Comparison of ENCODE assay signal across 9 cellular contexts in the genomic region with DNA sequence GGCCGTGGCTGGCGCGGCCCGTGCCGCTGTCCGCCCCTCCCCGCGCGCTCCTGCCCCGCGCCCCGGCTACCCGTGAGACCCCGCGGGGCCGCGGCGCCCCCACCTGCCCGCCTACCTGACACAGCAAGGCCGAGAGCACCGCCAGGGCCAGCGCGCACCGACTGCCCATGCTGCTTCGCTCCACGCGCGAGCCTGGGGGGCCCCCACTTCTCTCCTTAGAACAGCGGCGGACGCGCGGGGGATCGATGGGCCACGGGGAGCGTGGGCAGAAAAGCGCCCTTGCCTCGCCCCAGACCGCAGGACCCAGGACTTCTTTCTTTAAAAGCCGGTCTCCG. TPM values are rescaled to one million over a fixed set of nuclear protein-coding genes. Genes with fewer than 3 reads are reported as not detected.
DNase-seq lines count a peak whose midpoint lies in the region; ATAC-seq and TF ChIP-seq lines count a peak whose summit lies in the region.
"Had no signal": no experiment of that assay in that cellular context is flagged by ENCODE, and none has a peak within 500 bp of the region (broad histone marks: within the 10 kb centered on the region; RNA-seq: fewer than 3 reads in every experiment).

No MANE protein-coding gene starts in this region.

- H3K4me2 ChIP-seq in H9 (ENCODE audit: insufficient read depth, insufficient read length, low read length): peak overlapping the region; percentile 66
- H3K4me2 ChIP-seq in smooth muscle cell: peak overlapping the region; percentile 85

- no peaks in the 10 kb centered on the region for H3K79me2 ChIP-seq in H9 (ENCODE audit: insufficient read depth, low read length)
- no peaks in the 10 kb centered on the region for H3K79me2 ChIP-seq in smooth muscle cell (ENCODE audit: low read depth)

- H3T11ph ChIP-seq in H9 (ENCODE audit: low read length): no peak overlapping the region

- H3K27ac ChIP-seq in H9 (ENCODE audit: insufficient read length, low read depth, low read length): no peak overlapping the region
- peak overlapping the region; percentile 87 for H3K27ac ChIP-seq in right atrium auricular region
- H3K27ac ChIP-seq in smooth muscle cell (ENCODE audit: low read depth): no peak overlapping the region
- H3K27ac ChIP-seq: KMS-11 had no signal

- no peak overlapping the region for H2BK15ac ChIP-seq in H9 (ENCODE audit: low read depth, low read length)

- no peak overlapping the region for H3K56ac ChIP-seq in H9 (ENCODE audit: insufficient read length, low read depth, low read length)

- H3K27ac Mint-ChIP-seq in H9: no peak overlapping the region
- no peak overlapping the region for H3K27ac Mint-ChIP-seq in activated CD8-positive, alpha-beta T cell treated with anti-CD3 and anti-CD28 coated beads for 36 hours

- no peaks in the 10 kb centered on the region for H3K79me1 ChIP-seq in H9 (ENCODE audit: insufficient read depth, low read depth, low read length, poor library complexity, severe bottlenecking)

- no peak overlapping the region for H4K91ac ChIP-seq in H9 (ENCODE audit: insufficient read length, low read depth, low read length)

- H3K9me3 ChIP-seq in H9 (ENCODE audit: control insufficient read depth, low read depth, low read length) (no peaks in the 10 kb centered on the region), right atrium auricular region (no peaks in the 10 kb centered on the region), smooth muscle cell (replicated peaks; ENCODE audit: low read depth) (no peaks in the 10 kb centered on the region)

- peaks cover 53 to 66% of the 10 kb centered on the region in 2 experiments for H3K4me1 Mint-ChIP-seq in H9
- peaks cover 37% of the 10 kb centered on the region for H3K4me1 Mint-ChIP-seq in activated CD8-positive, alpha-beta T cell treated with anti-CD3 and anti-CD28 coated beads for 36 hours (ENCODE audit: low read depth)

- no peak overlapping the region for H3K18ac ChIP-seq in H9 (ENCODE audit: insufficient read length, low read depth, low read length)

- no peak overlapping the region for H2BK20ac ChIP-seq in H9 (ENCODE audit: low read depth, low read length, poor library complexity, severe bottlenecking)

- H3K4ac ChIP-seq in H9 (ENCODE audit: low read depth, low read length): no peak overlapping the region

- H3K23ac ChIP-seq in H9 (ENCODE audit: insufficient read length, low read depth, low read length): no peak overlapping the region

- H3K4me3 Mint-ChIP-seq in H9: peak overlapping the region; percentile 68 to 92
- H3K4me3 Mint-ChIP-seq in activated CD8-positive, alpha-beta T cell treated with anti-CD3 and anti-CD28 coated beads for 36 hours: peak overlapping the region; percentile 74

- H2BK5ac ChIP-seq in H9 (ENCODE audit: insufficient read length, low read length): no peak overlapping the region

- no peaks in the 10 kb centered on the region for H3F3A ChIP-seq in smooth muscle cell (ENCODE audit: low read depth)

- peak; percentile 38 for DNase-seq in H9
- DNase-seq in activated CD8-positive, alpha-beta T cell treated with anti-CD3 and anti-CD28 coated beads for 36 hours: no peak
- DNase-seq in right atrium auricular region (ENCODE audit: low spot score): no peak
- no peak for DNase-seq in smooth muscle cell (lab: John Stamatoyannopoulos, UW; ENCODE audit: unreplicated experiment)
- no peak for DNase-seq in iPS-NIHi11 (ENCODE audit: low spot score)
- DNase-seq in NCI-H128 (lab: John Stamatoyannopoulos, UW; ENCODE audit: unreplicated experiment): no peak

- no CpG with 5 or more reads among the region's 41 CpGs for WGBS in H9 (ENCODE audit: extremely low coverage, insufficient read length, low lambda C conversion rate)
- WGBS in smooth muscle cell (ENCODE audit: low lambda C conversion rate): under 1% methylated on average over 36 of the region's 41 CpGs

- no peak overlapping the region; the same call in 1 of the 2 replicates for H3K14ac ChIP-seq in H9 (ENCODE audit: insufficient read depth, low read length)

- H3K27me3 Mint-ChIP-seq in H9 (ENCODE audit: low read depth): peaks cover 93% of the 10 kb centered on the region
- peaks cover 36% of the 10 kb centered on the region for H3K27me3 Mint-ChIP-seq in activated CD8-positive, alpha-beta T cell treated with anti-CD3 and anti-CD28 coated beads for 36 hours

- no peak overlapping the region for H2AK5ac ChIP-seq in H9 (ENCODE audit: insufficient read length, low read length)

- H2BK120ac ChIP-seq in H9 (ENCODE audit: low read depth, low read length, poor library complexity, severe bottlenecking): no peak overlapping the region

- H2AFZ ChIP-seq in H9 (ENCODE audit: low read length): no peak overlapping the region
- H2AFZ ChIP-seq in smooth muscle cell (ENCODE audit: low read depth): peak overlapping the region; percentile 71

- H3K27me3 ChIP-seq in H9 (ENCODE audit: insufficient read depth, low read length) (peaks cover 63% of the 10 kb centered on the region), right atrium auricular region (no peaks in the 10 kb centered on the region), smooth muscle cell (ENCODE audit: low read depth) (peaks cover 87% of the 10 kb centered on the region)

- peaks cover 9 to 24% (median 19%) of the 10 kb centered on the region in 3 experiments for H3K36me3 Mint-ChIP-seq in H9 (ENCODE audit: insufficient read depth in 1 of 3, low read depth in 3 of 3)
- H3K36me3 Mint-ChIP-seq in activated CD8-positive, alpha-beta T cell treated with anti-CD3 and anti-CD28 coated beads for 36 hours (ENCODE audit: low read depth): peaks cover 2% of the 10 kb centered on the region

- H4K5ac ChIP-seq in H9 (ENCODE audit: insufficient read length, low read depth, low read length): no peak overlapping the region

- peak; percentile 1 for ATAC-seq in activated CD8-positive, alpha-beta T cell treated with anti-CD3 and anti-CD28 coated beads for 36 hours
- ATAC-seq in GM19023 (IDR thresholded peaks at IDR 0.05; ENCODE audit: unreplicated experiment) (no peak), GM21367 (IDR thresholded peaks at IDR 0.05; ENCODE audit: unreplicated experiment) (no peak)

- intact Hi-C loops in activated CD8-positive, alpha-beta T cell treated with anti-CD3 and anti-CD28 coated beads for 36 hours (cut with micrococcal nuclease): loop anchor here (5.0 kb wide), 2 partner anchors 298 to 338 kb away; no protein-coding TSS in a partner anchor

- H3K23me2 ChIP-seq in H9 (ENCODE audit: insufficient read length, low read depth, low read length, poor library complexity, severe bottlenecking): peaks cover 20% of the 10 kb centered on the region

- no peak overlapping the region for H2BK12ac ChIP-seq in H9 (ENCODE audit: insufficient read length, low read depth, low read length)

- H3K9ac ChIP-seq in H9 (ENCODE audit: extremely low read depth, insufficient read length, low read length) (no peak overlapping the region), smooth muscle cell (ENCODE audit: low read depth) (no peak overlapping the region)
- H3K9ac ChIP-seq: KMS-11 had no signal

- POLR2A ChIA-PET in activated CD8-positive, alpha-beta T cell treated with anti-CD3 and anti-CD28 coated beads for 36 hours (lab: Charles Lee): no interaction called here

- no peaks in the 10 kb centered on the region for H4K20me1 ChIP-seq in H9 (ENCODE audit: control insufficient read depth, insufficient read depth, insufficient read length)
- H4K20me1 ChIP-seq in smooth muscle cell (ENCODE audit: low read depth): no peaks in the 10 kb centered on the region

- H3K4me3 ChIP-seq in right atrium auricular region: peak overlapping the region; percentile 62 to 72
- peak overlapping the region; percentile 58 for H3K4me3 ChIP-seq in smooth muscle cell

- H4K8ac ChIP-seq in H9 (replicated peaks; ENCODE audit: insufficient read length, low read depth, low read length): no peak overlapping the region

- TF ChIP-seq CTCF in H9 (conservative IDR thresholded peaks at IDR 0.05) (no peak), right atrium auricular region (IDR thresholded peaks at IDR 0.05) (no peak), smooth muscle cell (IDR thresholded peaks at IDR 0.05; ENCODE audit: borderline replicate concordance, insufficient read depth, poor library complexity, severe bottlenecking) (no peak)
- no peak for TF ChIP-seq CTCF in activated CD8-positive, alpha-beta T cell treated with anti-CD3 and anti-CD28 coated beads for 36 hours (IDR thresholded peaks at IDR 0.05)

- H3K9me3 Mint-ChIP-seq in H9: peaks cover under 1 to 8% of the 10 kb centered on the region in 2 experiments; a peak in 3 of 5 replicates
- H3K9me3 Mint-ChIP-seq in activated CD8-positive, alpha-beta T cell treated with anti-CD3 and anti-CD28 coated beads for 36 hours: no peaks in the 10 kb centered on the region

- H3K4me1 ChIP-seq in H9 (ENCODE audit: insufficient read depth, low read length) (peaks cover 2% of the 10 kb centered on the region; the same call in 1 of the 2 replicates), right atrium auricular region (peaks cover 0 to 73% of the 10 kb centered on the region in 2 donors), smooth muscle cell (ENCODE audit: low read depth) (peaks cover 63% of the 10 kb centered on the region)

- CTCF ChIA-PET in activated CD8-positive, alpha-beta T cell treated with anti-CD3 and anti-CD28 coated beads for 36 hours (lab: Charles Lee): interaction anchor here (3.2 kb wide), 1 partner anchor 458 kb away, joined by 17 read pairs; no protein-coding TSS in a partner anchor

- H3K36me3 ChIP-seq in right atrium auricular region (peaks cover 12% of the 10 kb centered on the region), smooth muscle cell (ENCODE audit: low read depth) (no peaks in the 10 kb centered on the region)

RNA-seq across cellular contexts. Expression of a gene that starts 0.9 kb away (rescaled TPM):
- total RNA-seq in H9 (2021): 2.7 and 2.8 TPM in 2 replicates
- 1 to 10 TPM; 1.9 to 2.4 TPM for total RNA-seq in activated CD8-positive, alpha-beta T cell treated with anti-CD3 and anti-CD28 coated beads for 36 hours
- 10 to 100 TPM; 11.2 to 22.0 TPM for total RNA-seq in right atrium auricular region
- total RNA-seq in smooth muscle cell: 0.27 and 0.36 TPM in 2 replicates
- polyA plus RNA-seq in smooth muscle cell: 0.70 and 0.99 TPM in 2 replicates

RNA-seq across cellular contexts. Expression of a gene that starts 16.6 kb away (rescaled TPM):
- total RNA-seq in H9 (2021) (14.9 and 16.7 TPM in 2 replicates), right atrium auricular region (10 to 100 TPM; 14.7 to 18.6 TPM), smooth muscle cell (17.8 and 22.8 TPM in 2 replicates)
- total RNA-seq in activated CD8-positive, alpha-beta T cell treated with anti-CD3 and anti-CD28 coated beads for 36 hours: 10 to 100 TPM; 19.0 to 19.5 TPM
- polyA plus RNA-seq in smooth muscle cell: 22.2 and 26.3 TPM in 2 replicates

Comparison
In these comparisons a context has a peak if more than half of its experiments do, and no peak if none do; other contexts are left out.
1. H3K27ac ChIP-seq: peak in right atrium auricular region (2 of 2); none in H9 (single experiment) and smooth muscle cell (single experiment).